ENCODE assay signal across 1 cellular context in the genomic region with DNA sequence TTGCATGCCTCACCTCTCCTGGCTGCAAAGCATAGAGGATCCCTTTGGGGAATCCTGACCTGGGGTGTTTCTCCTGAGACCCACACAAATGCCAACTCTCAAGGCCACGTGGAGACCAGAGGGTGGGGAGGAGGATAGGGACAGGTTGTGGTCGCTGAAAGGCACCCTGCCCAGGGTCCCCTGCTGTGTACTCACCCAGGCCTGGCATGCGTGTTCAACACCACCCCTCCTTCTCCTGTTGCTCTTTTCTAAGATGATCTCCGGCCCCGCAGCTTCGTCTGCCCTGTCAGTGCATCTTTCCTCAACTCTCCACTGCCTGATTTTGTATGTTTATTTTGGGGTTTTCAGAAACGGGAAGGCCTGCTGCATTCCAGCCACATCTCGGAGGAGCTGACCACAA.
TF ChIP-seq lines count a peak whose summit lies in the region.

No MANE protein-coding gene starts in this region.

TF ChIP-seq in H1, 55 proteins besides CTCF, POLR2A, EP300 and RAD21:
- no peak for TF ChIP-seq PHF8 (conservative IDR thresholded peaks at IDR 0.05; ENCODE audit: low read depth, low read length)
TF ChIP-seq in H1: peak in this region for 0.
